Comparison of ENCODE assay signal across 13 cellular contexts in the genomic region with DNA sequence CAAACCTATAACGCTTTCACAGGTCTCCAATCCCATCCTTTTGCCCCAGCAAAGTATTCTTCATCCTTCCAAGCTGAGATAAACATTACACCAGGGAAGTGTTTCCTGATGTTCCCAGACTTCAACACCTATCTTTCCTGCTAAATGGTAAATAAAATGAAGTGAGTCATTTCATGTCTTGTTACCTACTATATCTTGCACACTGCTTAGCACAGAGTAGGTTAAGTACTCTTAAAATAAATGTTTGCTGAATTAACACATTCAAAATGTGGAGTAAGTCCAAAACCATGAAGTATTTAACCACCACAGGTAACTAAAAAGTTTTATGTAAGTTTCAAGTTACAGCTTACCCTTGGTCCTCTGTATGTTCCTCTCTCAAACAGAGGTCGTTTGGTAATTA. TPM values are rescaled to one million over a fixed set of nuclear protein-coding genes. Genes with fewer than 3 reads are reported as not detected.
DNase-seq lines count a peak whose midpoint lies in the region; ATAC-seq, FAIRE-seq and TF ChIP-seq lines count a peak whose summit lies in the region.
"Had no signal": no experiment of that assay in that cellular context is flagged by ENCODE, and none has a peak within 500 bp of the region (broad histone marks: within the 10 kb centered on the region; RNA-seq: fewer than 3 reads in every experiment).

No MANE protein-coding gene starts in this region.

- no peak for TF ChIP-seq CTCF in OCI-LY3 (IDR thresholded peaks at IDR 0.05; ENCODE audit: low read depth, low read length)
- TF ChIP-seq CTCF in H1 (IDR thresholded peaks at IDR 0.05; ENCODE audit: control extremely low read depth in 1 of 3, insufficient read depth in 1 of 3, low read depth in 1 of 3, low read length in 3 of 3), result no peak

- H4K5ac ChIP-seq in H1 (ENCODE audit: insufficient read length, low read depth, low read length), result no peak overlapping the region

- H2BK120ac ChIP-seq in H1 (replicated peaks; ENCODE audit: low read depth, low read length) (no peak overlapping the region), trophoblast cell (ENCODE audit: insufficient read depth, low read length, poor library complexity) (no peak overlapping the region)

- TF ChIP-seq EP300 in H1 (IDR thresholded peaks at IDR 0.05; ENCODE audit: borderline replicate concordance in 1 of 2, low read depth in 2 of 2, low read length in 2 of 2), result no peak

- H3K79me2 ChIP-seq in OCI-LY3 (ENCODE audit: low read length) (peaks cover 100% of the 10 kb centered on the region), H1 (ENCODE audit: control insufficient read depth in 1 of 2, insufficient read depth in 2 of 2, low read length in 2 of 2) (peaks cover 41 to 94% of the 10 kb centered on the region in 2 experiments), trophoblast cell (ENCODE audit: control insufficient read depth, insufficient read depth, low read length, poor library complexity) (peaks cover 10% of the 10 kb centered on the region)

- no peak overlapping the region for H3K23ac ChIP-seq in H1 (ENCODE audit: insufficient read length)
- H3K23ac ChIP-seq in trophoblast cell (ENCODE audit: low read length), result no peak overlapping the region

- H2BK5ac ChIP-seq in H1 (ENCODE audit: low read depth, low read length) (no peak overlapping the region), trophoblast cell (ENCODE audit: low read depth, low read length, poor library complexity) (no peak overlapping the region)

- no peak overlapping the region for H2BK15ac ChIP-seq in H1 (ENCODE audit: low read length)

- H3K4me3 ChIP-seq in OCI-LY3 (ENCODE audit: low read length), result peak overlapping the region; percentile 77
- H3K4me3 ChIP-seq in H1 (ENCODE audit: extremely low read depth in 1 of 4, insufficient read depth in 2 of 4, low read depth in 3 of 4, low read length in 4 of 4), result peak overlapping the region in 1 of 4 experiments; percentile 99; a peak in 2 of 8 replicates
- no peak overlapping the region for H3K4me3 ChIP-seq in trophoblast cell (ENCODE audit: low read depth, low read length)

- H3K14ac ChIP-seq in H1 (ENCODE audit: insufficient read length) (no peak overlapping the region), trophoblast cell (ENCODE audit: low read length) (no peak overlapping the region)

- 74% methylated on average over 2 of the region's 2 CpGs; no CpG with 5 or more reads in 1 of the 2 experiments for WGBS in H1 (ENCODE audit: extremely low coverage in 1 of 2, insufficient coverage in 1 of 2, insufficient read length in 1 of 2, insufficient replicate concordance in 2 of 2, low coverage in 1 of 2, low lambda C conversion rate in 2 of 2, missing lambda C conversion rate in 1 of 2), 2 experiments
- no CpG with 5 or more reads among the region's 2 CpGs for WGBS in trophoblast cell (ENCODE audit: extremely low coverage, insufficient coverage, insufficient read length)

- POLR2A ChIA-PET in H1 (lab: Charles Lee; ENCODE audit: partially characterized antibody), result interaction anchor here (0.7 to 1.6 kb wide), 3 partner anchors 9 to 312 kb away, joined by 4 to 5 read pairs (median 5); no protein-coding TSS in a partner anchor

- ATAC-seq in left colon, result no peak

- H2AFZ ChIP-seq in OCI-LY3 (ENCODE audit: low read depth, low read length) (no peak overlapping the region), H1 (ENCODE audit: low read length) (no peak overlapping the region), trophoblast cell (ENCODE audit: insufficient read depth, low read length, poor library complexity) (no peak overlapping the region)

- no peak for TF ChIP-seq RAD21 in H1 (IDR thresholded peaks at IDR 0.05 in 1 of 2, conservative IDR thresholded peaks at IDR 0.05 in 1 of 2; ENCODE audit: low read depth in 2 of 2, low read length in 2 of 2)

- CTCF ChIA-PET in H1 (lab: Charles Lee; ENCODE audit: partially characterized antibody), result interaction anchor here (0.6 kb wide), 2 partner anchors 10 to 997 kb away, joined by 3 to 5 read pairs; no protein-coding TSS in a partner anchor

- no peak overlapping the region for H2BK20ac ChIP-seq in H1 (ENCODE audit: low read length)

- H3K9ac ChIP-seq in OCI-LY3 (ENCODE audit: low read length) (peak overlapping the region; percentile 91), H1 (replicated peaks in 1 of 4; ENCODE audit: extremely low read depth in 1 of 4, low read depth in 3 of 4, low read length in 3 of 4) (no peak overlapping the region), trophoblast cell (ENCODE audit: low read length) (no peak overlapping the region)

- H3K79me1 ChIP-seq in H1 (ENCODE audit: low read depth, low read length), result no peaks in the 10 kb centered on the region
- H3K79me1 ChIP-seq in trophoblast cell (ENCODE audit: low read length), result peaks cover 11% of the 10 kb centered on the region

- no peak overlapping the region for H3K18ac ChIP-seq in H1 (ENCODE audit: extremely low read depth, low read length)
- H3K18ac ChIP-seq in trophoblast cell (ENCODE audit: low read length), result no peak overlapping the region

- H3K27me3 ChIP-seq in OCI-LY3 (ENCODE audit: low read depth, low read length) (no peaks in the 10 kb centered on the region), H1 (replicated peaks in 1 of 4; ENCODE audit: control insufficient read depth in 3 of 4, extremely low read depth in 1 of 4, insufficient read depth in 3 of 4, low read length in 3 of 4) (no peaks in the 10 kb centered on the region), trophoblast cell (ENCODE audit: insufficient read depth, low read length) (no peaks in the 10 kb centered on the region)

- H3K4ac ChIP-seq in H1 (replicated peaks; ENCODE audit: insufficient read length, low read depth, low read length) (no peak overlapping the region), trophoblast cell (ENCODE audit: low read depth, low read length) (peak overlapping the region; percentile 46)

- H4K8ac ChIP-seq in H1 (ENCODE audit: extremely low read depth, insufficient read depth, low read length) (no peak overlapping the region), trophoblast cell (ENCODE audit: low read depth, low read length) (no peak overlapping the region)

- FAIRE-seq in GM12892 (lab: Jason Lieb, UNC) (peak; percentile 51), H1 (lab: Jason Lieb, UNC) (no peak)

- H3K36me3 ChIP-seq in OCI-LY3 (replicated peaks; ENCODE audit: low read depth, low read length) (peaks cover 48% of the 10 kb centered on the region), H1 (ENCODE audit: control insufficient read depth in 2 of 4, insufficient read depth in 4 of 4, low read length in 3 of 4) (peaks cover 0 to 13% (median 2%) of the 10 kb centered on the region in 4 experiments; a peak in 4 of 8 replicates), trophoblast cell (ENCODE audit: control insufficient read depth in 1 of 2, insufficient read depth in 2 of 2, low read length in 2 of 2) (no peaks in the 10 kb centered on the region)

- H2AK5ac ChIP-seq in H1 (ENCODE audit: low read depth, low read length) (no peak overlapping the region), trophoblast cell (ENCODE audit: low read length) (no peak overlapping the region)

- H4K91ac ChIP-seq in H1 (replicated peaks; ENCODE audit: insufficient read length, low read length) (no peak overlapping the region), trophoblast cell (ENCODE audit: low read depth, low read length) (no peak overlapping the region)

- TF ChIP-seq POLR2A in GM12892 (IDR thresholded peaks at IDR 0.05; ENCODE audit: low read depth, low read length) (no peak), H1 (IDR thresholded peaks at IDR 0.05; ENCODE audit: control extremely low read depth in 1 of 2, low read depth in 2 of 2, low read length in 2 of 2) (no peak)

- peaks cover 7% of the 10 kb centered on the region for H3K23me2 ChIP-seq in H1 (ENCODE audit: low read depth, low read length)

- H2BK12ac ChIP-seq in H1 (ENCODE audit: low read depth, low read length), result no peak overlapping the region
- H2BK12ac ChIP-seq in trophoblast cell (ENCODE audit: low read length), result no peak overlapping the region

- intact Hi-C loops in left colon (cut with DNase I, micrococcal nuclease), result no loop called here

- H3K27ac ChIP-seq in OCI-LY3 (ENCODE audit: low read length), result peak overlapping the region; percentile 19; the same call in 1 of the 2 replicates
- no peak overlapping the region for H3K27ac ChIP-seq in H1 (ENCODE audit: low read depth, low read length)
- no peak overlapping the region for H3K27ac ChIP-seq in trophoblast cell (ENCODE audit: low read depth, low read length)

- H3K9me3 ChIP-seq in OCI-LY3 (ENCODE audit: insufficient read depth, low read length) (no peaks in the 10 kb centered on the region), H1 (ENCODE audit: insufficient read depth in 2 of 2, low read depth in 1 of 2, low read length in 1 of 2) (no peaks in the 10 kb centered on the region), trophoblast cell (ENCODE audit: insufficient read depth, low read depth, low read length) (no peaks in the 10 kb centered on the region)

- DNase-seq in GM12892 (ENCODE audit: insufficient read length) (no peak), H1 (ENCODE audit: low read depth in 1 of 2, low spot score in 2 of 2) (no peak), trophoblast cell (no peak), COR-L47 (lab: John Stamatoyannopoulos, UW) (no peak), left colon (no peak), germinal center (ENCODE audit: low spot score) (no peak), NCI-H510A treated with DMSO at 0.1 percent for 48 hours (lab: John Stamatoyannopoulos, UW) (no peak)
- DNase-seq: activated CD4-positive, alpha-beta T cell treated with anti-CD3 and anti-CD28 coated beads for 48 hours; DMS79 treated with DMSO at 0.1 percent for 48 hours; foreskin fibroblast; NCI-H1417 treated with DMSO at 0.1 percent for 48 hours; substantia nigra had no signal

- H3K4me2 ChIP-seq in OCI-LY3 (ENCODE audit: low read length) (peak overlapping the region; percentile 83), H1 (ENCODE audit: insufficient read depth in 1 of 2, low read depth in 2 of 2, low read length in 2 of 2) (peak overlapping the region; percentile 68 to 83; a peak in 3 of 4 replicates), trophoblast cell (ENCODE audit: low read length) (no peak overlapping the region)

- peaks cover 68% of the 10 kb centered on the region for H4K20me1 ChIP-seq in OCI-LY3 (ENCODE audit: insufficient read depth, low read length)
- H4K20me1 ChIP-seq in H1 (replicated peaks in 1 of 2; ENCODE audit: control insufficient read depth in 1 of 2, insufficient read depth in 2 of 2, low read length in 2 of 2), result peaks cover 10 to 13% of the 10 kb centered on the region in 2 experiments

- no peak overlapping the region for H3K56ac ChIP-seq in H1 (replicated peaks; ENCODE audit: insufficient read length, low read depth, low read length)

- H3K4me1 ChIP-seq in OCI-LY3 (ENCODE audit: low read length) (peaks cover 48% of the 10 kb centered on the region), H1 (replicated peaks in 1 of 4; ENCODE audit: control insufficient read depth in 3 of 4, insufficient read depth in 4 of 4, low read length in 3 of 4) (peaks cover 0 to 9% (median 2%) of the 10 kb centered on the region in 4 experiments; a peak in 4 of 7 replicates), trophoblast cell (ENCODE audit: control insufficient read depth in 1 of 2, insufficient read depth in 2 of 2, low read length in 2 of 2) (peaks cover 3 to 4% of the 10 kb centered on the region in 2 experiments)

- H4K12ac ChIP-seq in trophoblast cell (ENCODE audit: low read depth, low read length), result no peak overlapping the region

RNA-seq across cellular contexts. Expression of a gene that starts 3.4 kb away (rescaled TPM):
- polyA plus RNA-seq in GM12892 (2012; ENCODE audit: missing spikeins), result 34.9 TPM
- total RNA-seq in H1 (2021; fragmentation: NEBNext Ultra II Directional; extraction: Animal tissue kit (Norgen Biotek cat#: 25700)), result 64.3 and 65.5 TPM in 2 replicates
- 15.0 and 20.3 TPM in 2 replicates for polyA plus RNA-seq in H1 (2011; rRNA removed)
- 24.5 TPM for polyA plus RNA-seq in H1 (2011; cell fraction: cytosol; rRNA removed)
- polyA plus RNA-seq in H1 (2011; cell fraction: nucleus; rRNA removed), result 30.2 TPM
- polyA plus RNA-seq in H1 (2012, experiment 1 of 2), result 23.4 to 44.0 TPM (median 28.1 TPM) in 4 replicates
- 2.5 TPM for polyA plus RNA-seq in H1 (2012, experiment 2 of 2)
- polyA plus RNA-seq in H1 (2013, experiment 1 of 2), result 50.5 TPM
- polyA plus RNA-seq in H1 (2013, experiment 2 of 2), result 41.9 TPM
- 34.8 and 35.5 TPM in 2 replicates for polyA minus RNA-seq in H1 (2011; rRNA and poly(A)+ RNA removed)
- polyA minus RNA-seq in H1 (2011; cell fraction: cytosol; rRNA and poly(A)+ RNA removed), result 21.1 TPM
- polyA minus RNA-seq in H1 (2011; cell fraction: nucleus; rRNA and poly(A)+ RNA removed), result 92.9 TPM
- 32.7 and 33.0 TPM in 2 replicates for polyA plus RNA-seq in trophoblast cell (2013)
- total RNA-seq in left colon, result 10 to 100 TPM; 28.6 to 32.8 TPM
